Comparison of ENCODE assay signal across 16 cellular contexts in the genomic region with DNA sequence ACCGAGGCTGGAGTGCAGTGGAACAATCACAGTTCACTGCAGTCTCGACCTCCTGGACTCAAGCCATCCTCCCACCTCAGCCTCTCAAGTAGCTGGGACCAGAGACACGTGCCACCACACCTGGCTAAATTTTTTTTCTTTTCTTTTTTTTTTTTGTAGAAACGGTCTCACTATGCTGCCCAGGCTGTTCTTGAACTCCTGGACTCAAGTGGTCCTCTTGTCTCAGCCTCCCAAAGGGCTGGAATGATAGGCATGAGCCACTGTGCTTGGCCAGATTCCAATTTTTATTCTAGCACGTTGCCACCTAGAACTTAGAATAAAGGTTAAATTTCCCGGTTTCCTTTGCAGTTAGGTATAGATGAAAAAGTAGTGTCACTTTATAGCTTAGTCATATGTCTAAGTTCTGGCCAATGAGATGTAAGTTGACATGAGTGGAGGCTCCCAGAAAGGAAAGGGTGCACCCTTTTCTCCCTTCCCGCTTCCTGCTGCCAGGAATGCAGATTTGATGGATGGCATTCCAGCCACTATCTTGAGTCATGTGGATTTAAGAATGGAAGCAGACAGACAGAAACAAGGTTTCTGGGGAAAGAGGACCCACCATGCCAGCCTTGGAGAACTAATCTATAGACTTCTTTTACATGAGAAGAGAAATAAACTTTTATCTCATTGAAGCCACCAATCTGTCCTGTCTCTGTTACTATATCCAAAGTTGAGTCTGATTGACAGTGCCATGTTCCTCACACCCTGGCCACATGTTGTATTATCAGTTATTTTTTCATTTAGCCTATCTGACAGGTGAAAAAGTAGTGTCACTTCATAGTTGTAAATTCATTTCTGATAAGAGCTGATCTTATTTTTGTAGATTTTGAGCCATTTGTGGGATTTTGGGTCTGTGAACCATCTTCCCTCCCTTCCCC.
DNase-seq lines count a peak whose midpoint lies in the region; ATAC-seq and TF ChIP-seq lines count a peak whose summit lies in the region.
"Had no signal": no experiment of that assay in that cellular context is flagged by ENCODE, and none has a peak within 500 bp of the region (broad histone marks: within the 10 kb centered on the region; RNA-seq: fewer than 3 reads in every experiment).

No MANE protein-coding gene starts in this region.

- H4K20me1 ChIP-seq in OCI-LY1 (ENCODE audit: insufficient read depth, low read length): no peaks in the 10 kb centered on the region

- H2BK120ac ChIP-seq in trophoblast cell (ENCODE audit: insufficient read depth, low read length, poor library complexity): peak overlapping the region; percentile 96

- H3K27me3 ChIP-seq in OCI-LY1 (ENCODE audit: insufficient read depth, low read length) (no peaks in the 10 kb centered on the region), trophoblast cell (ENCODE audit: insufficient read depth, low read length) (no peaks in the 10 kb centered on the region)
- H3K27me3 ChIP-seq: gastrocnemius medialis had no signal

- no peaks in the 10 kb centered on the region for H3K27me3 Mint-ChIP-seq in central memory CD8-positive, alpha-beta T cell
- H3K27me3 Mint-ChIP-seq in type B pancreatic cell: no peaks in the 10 kb centered on the region
- H3K27me3 Mint-ChIP-seq: activated naive CD8-positive, alpha-beta T cell treated with anti-CD3 and anti-CD28 coated beads, Interleukin-2, amount 50 U/mL, for 24 hours; naive thymus-derived CD8-positive, alpha-beta T cell had no signal

- WGBS in trophoblast cell (ENCODE audit: extremely low coverage, insufficient coverage, insufficient read length): no CpG with 5 or more reads among the region's 7 CpGs

- H3K36me3 ChIP-seq in OCI-LY1 (ENCODE audit: insufficient read depth, low read length) (no peaks in the 10 kb centered on the region), trophoblast cell (ENCODE audit: control insufficient read depth in 1 of 2, insufficient read depth in 2 of 2, low read length in 2 of 2) (no peaks in the 10 kb centered on the region)
- H3K36me3 ChIP-seq: gastrocnemius medialis had no signal

- H3K18ac ChIP-seq in trophoblast cell (ENCODE audit: low read length): no peak overlapping the region

- no peaks in the 10 kb centered on the region for H3K9me3 ChIP-seq in OCI-LY1 (ENCODE audit: low read length)
- no peaks in the 10 kb centered on the region for H3K9me3 ChIP-seq in trophoblast cell (ENCODE audit: insufficient read depth, low read depth, low read length)
- H3K9me3 ChIP-seq: gastrocnemius medialis had no signal

- DNase-seq in ELR (ENCODE audit: low read depth) (peak; percentile 59), trophoblast cell (peak; percentile 62 to 77), type B pancreatic cell (ENCODE audit: extremely low spot score, unreplicated experiment) (no peak), NCI-H1930 (lab: John Stamatoyannopoulos, UW) (no peak)
- DNase-seq in central memory CD8-positive, alpha-beta T cell (ENCODE audit: low spot score in 2 of 2): no peak
- no peak for DNase-seq in central memory CD4-positive, alpha-beta T cell
- DNase-seq: activated CD8-positive, alpha-beta memory T cell treated with anti-CD3 and anti-CD28 coated beads, Interleukin-2, amount 50 U/mL, for 4 hours; activated naive CD8-positive, alpha-beta T cell treated with anti-CD3 and anti-CD28 coated beads, Interleukin-2, amount 50 U/mL, for 24 hours; CD8-positive, alpha-beta T cell; gastrocnemius medialis; naive thymus-derived CD8-positive, alpha-beta T cell; NCI-H526 treated with DMSO at 0.1 percent for 48 hours; right cardiac atrium had no signal

- H3K79me1 ChIP-seq in trophoblast cell (ENCODE audit: low read length): peaks cover 31% of the 10 kb centered on the region

- H3K4me3 Mint-ChIP-seq in central memory CD8-positive, alpha-beta T cell: no peak overlapping the region
- no peak overlapping the region for H3K4me3 Mint-ChIP-seq in type B pancreatic cell
- H3K4me3 Mint-ChIP-seq: activated naive CD8-positive, alpha-beta T cell treated with anti-CD3 and anti-CD28 coated beads, Interleukin-2, amount 50 U/mL, for 24 hours; CD8-positive, alpha-beta T cell; naive thymus-derived CD8-positive, alpha-beta T cell had no signal

- H3K4me1 Mint-ChIP-seq in central memory CD8-positive, alpha-beta T cell: peaks cover 6% of the 10 kb centered on the region
- peaks cover 9% of the 10 kb centered on the region for H3K4me1 Mint-ChIP-seq in type B pancreatic cell (ENCODE audit: unreplicated experiment)

- H3K14ac ChIP-seq in trophoblast cell (ENCODE audit: low read length): peak overlapping the region; percentile 84

- no peak overlapping the region for H3K23ac ChIP-seq in trophoblast cell (ENCODE audit: low read length)

- H3K4ac ChIP-seq in trophoblast cell (ENCODE audit: low read depth, low read length): no peak overlapping the region

- H3K36me3 Mint-ChIP-seq in central memory CD8-positive, alpha-beta T cell (ENCODE audit: insufficient read depth): no peaks in the 10 kb centered on the region
- no peaks in the 10 kb centered on the region for H3K36me3 Mint-ChIP-seq in type B pancreatic cell
- H3K36me3 Mint-ChIP-seq: CD8-positive, alpha-beta T cell; naive thymus-derived CD8-positive, alpha-beta T cell had no signal

- H4K91ac ChIP-seq in trophoblast cell (ENCODE audit: low read depth, low read length): peak overlapping the region; percentile 92

- H3K9me2 ChIP-seq in OCI-LY1 (ENCODE audit: low read depth, low read length): no peaks in the 10 kb centered on the region

- H2BK5ac ChIP-seq in trophoblast cell (ENCODE audit: low read depth, low read length, poor library complexity): peak overlapping the region; percentile 59

- H3K4me2 ChIP-seq in OCI-LY1 (ENCODE audit: low read length): no peak overlapping the region
- peak overlapping the region; percentile 24 for H3K4me2 ChIP-seq in trophoblast cell (ENCODE audit: low read length)

- H4K12ac ChIP-seq in trophoblast cell (ENCODE audit: low read depth, low read length): no peak overlapping the region

- no peaks in the 10 kb centered on the region for H3K79me2 ChIP-seq in OCI-LY1 (ENCODE audit: insufficient read depth, low read length)
- peaks cover 2% of the 10 kb centered on the region for H3K79me2 ChIP-seq in trophoblast cell (ENCODE audit: control insufficient read depth, insufficient read depth, low read length, poor library complexity)

- no peaks in the 10 kb centered on the region for H3K9me3 Mint-ChIP-seq in central memory CD8-positive, alpha-beta T cell
- H3K9me3 Mint-ChIP-seq in type B pancreatic cell: no peaks in the 10 kb centered on the region
- H3K9me3 Mint-ChIP-seq: activated naive CD8-positive, alpha-beta T cell treated with anti-CD3 and anti-CD28 coated beads, Interleukin-2, amount 50 U/mL, for 24 hours; CD8-positive, alpha-beta T cell; naive thymus-derived CD8-positive, alpha-beta T cell had no signal

- TF ChIP-seq CTCF in OCI-LY1 (IDR thresholded peaks at IDR 0.05; ENCODE audit: low read length) (no peak), type B pancreatic cell (conservative IDR thresholded peaks at IDR 0.05) (no peak)

- H3K4me1 ChIP-seq in OCI-LY1 (ENCODE audit: insufficient read depth, low read length, severe bottlenecking) (peaks cover 37% of the 10 kb centered on the region), trophoblast cell (ENCODE audit: control insufficient read depth in 1 of 2, insufficient read depth in 2 of 2, low read length in 2 of 2) (peaks cover 7 to 12% of the 10 kb centered on the region in 2 experiments)
- H3K4me1 ChIP-seq: gastrocnemius medialis had no signal

- peak overlapping the region; percentile 94 for H3K27ac ChIP-seq in OCI-LY1 (ENCODE audit: low read depth, low read length, poor library complexity, severe bottlenecking)
- peak overlapping the region; percentile 75 for H3K27ac ChIP-seq in trophoblast cell (ENCODE audit: low read depth, low read length)
- H3K27ac ChIP-seq: gastrocnemius medialis, HL-60 had no signal

- H2AFZ ChIP-seq in OCI-LY1 (ENCODE audit: low read length) (no peak overlapping the region), trophoblast cell (ENCODE audit: insufficient read depth, low read length, poor library complexity) (no peak overlapping the region)

- no peak for ATAC-seq in central memory CD8-positive, alpha-beta T cell (replicated peaks; ENCODE audit: extremely low read depth, poor library complexity, severe bottlenecking)
- ATAC-seq in HG03442 (IDR thresholded peaks at IDR 0.05; ENCODE audit: unreplicated experiment): no peak
- ATAC-seq: activated naive CD8-positive, alpha-beta T cell treated with anti-CD3 and anti-CD28 coated beads, Interleukin-2, amount 50 U/mL, for 24 hours; CD8-positive, alpha-beta T cell; gastrocnemius medialis; naive thymus-derived CD8-positive, alpha-beta T cell; right cardiac atrium had no signal

- H2AK5ac ChIP-seq in trophoblast cell (ENCODE audit: low read length): peak overlapping the region; percentile 90

- no peak overlapping the region for H3K9ac ChIP-seq in OCI-LY1 (ENCODE audit: low read length)
- H3K9ac ChIP-seq in trophoblast cell (ENCODE audit: low read length): no peak overlapping the region

- peak overlapping the region; percentile 69 for H3K27ac Mint-ChIP-seq in central memory CD8-positive, alpha-beta T cell (ENCODE audit: low read depth)
- H3K27ac Mint-ChIP-seq in type B pancreatic cell: no peak overlapping the region
- H3K27ac Mint-ChIP-seq: activated naive CD8-positive, alpha-beta T cell treated with anti-CD3 and anti-CD28 coated beads, Interleukin-2, amount 50 U/mL, for 24 hours; CD8-positive, alpha-beta T cell had no signal

- H2BK12ac ChIP-seq in trophoblast cell (ENCODE audit: low read length): peak overlapping the region; percentile 96

- H4K8ac ChIP-seq in trophoblast cell (ENCODE audit: low read depth, low read length): peak overlapping the region; percentile 51

- peaks cover 7% of the 10 kb centered on the region for H3F3A ChIP-seq in OCI-LY1 (ENCODE audit: insufficient read depth, low read length)

- H3K4me3 ChIP-seq in OCI-LY1 (ENCODE audit: low read depth, low read length, poor library complexity, severe bottlenecking) (no peak overlapping the region), trophoblast cell (ENCODE audit: low read depth, low read length) (no peak overlapping the region)
- H3K4me3 ChIP-seq: gastrocnemius medialis had no signal

Comparison
In these comparisons a context has a peak if more than half of its experiments do, and no peak if none do; other contexts are left out.
1. DNase-seq: peak in ELR (single experiment) and trophoblast cell (2 of 2); none in central memory CD8-positive, alpha-beta T cell (0 of 2), central memory CD4-positive, alpha-beta T cell (single experiment), type B pancreatic cell (single experiment) and NCI-H1930 (0 of 2).